Comparison of ENCODE assay signal across 16 cellular contexts in genomic region chr3:123412076-123412475, GRCh38. TPM values are rescaled to one million over a fixed set of nuclear protein-coding genes. Genes with fewer than 3 reads are reported as not detected.
A peak's percentile ranks its signal among the peaks of the same experiment; 100 is the strongest.
DNase-seq lines count a peak whose midpoint lies in the region; ATAC-seq, FAIRE-seq and TF ChIP-seq lines count a peak whose summit lies in the region.
"Had no signal": no experiment of that assay in that cellular context is flagged by ENCODE, and none has a peak within 500 bp of the region (broad histone marks: within the 10 kb centered on the region; RNA-seq: fewer than 3 reads in every experiment).

No MANE protein-coding gene starts in this region.

- 61% methylated on average over 9 of the region's 9 CpGs for WGBS in right cardiac atrium
- WGBS in pancreas, 2 donors: 80 to 85% methylated on average over 9 of the region's 9 CpGs
- WGBS in aorta, 2 donors: 67 to 72% methylated on average over 9 of the region's 9 CpGs

- H3K4me3 ChIP-seq in right cardiac atrium (ENCODE audit: low read length): no peak overlapping the region
- H3K4me3 ChIP-seq in pancreas: no peak overlapping the region
- no peak overlapping the region for H3K4me3 ChIP-seq in aorta (ENCODE audit: low read length in 2 of 2)

- no peak for FAIRE-seq in pancreas (lab: Jason Lieb, UNC)

- intact Hi-C loops in Right ventricle myocardium inferior (cut with DNase I): loop anchor here (2.0 kb wide), 1 partner anchor 37 kb away; the partner anchor contains the start of gene ADCY5
- intact Hi-C loops in Right ventricle myocardium superior (cut with DNase I): loop anchor here (5.0 kb wide), 1 partner anchor 35 kb away; the partner anchor contains the start of gene ADCY5
- intact Hi-C loops in right cardiac atrium (cut with DNase I): no loop called here
- intact Hi-C loops in pancreas (cut with DNase I): no loop called here
- intact Hi-C loops in aorta (cut with DNase I): no loop called here

- H3K9me3 ChIP-seq in right cardiac atrium (ENCODE audit: control insufficient read depth, low read length): no peaks in the 10 kb centered on the region
- H3K9me3 ChIP-seq in pancreas: no peaks in the 10 kb centered on the region
- no peaks in the 10 kb centered on the region for H3K9me3 ChIP-seq in aorta (ENCODE audit: control insufficient read depth, low read length)

- ATAC-seq in Right ventricle myocardium inferior (no peak), Right ventricle myocardium superior (ENCODE audit: poor library complexity) (no peak), right cardiac atrium (peak in 1 of 2 donors; percentile 9), pancreas (no peak), aorta (ENCODE audit: low FRiP score) (no peak), GM18511 (IDR thresholded peaks at IDR 0.05; ENCODE audit: unreplicated experiment) (no peak), HG03039 (IDR thresholded peaks at IDR 0.05; ENCODE audit: unreplicated experiment) (no peak)

- H3K27me3 ChIP-seq in right cardiac atrium (ENCODE audit: control insufficient read depth, insufficient read depth) (no peaks in the 10 kb centered on the region), pancreas (no peaks in the 10 kb centered on the region), aorta (ENCODE audit: control insufficient read depth in 1 of 2, insufficient read depth in 2 of 2, low read length in 1 of 2) (no peaks in the 10 kb centered on the region)

- TF ChIP-seq CTCF in pancreas (IDR thresholded peaks at IDR 0.05): no peak

- H3K27ac ChIP-seq in right cardiac atrium (ENCODE audit: low read length) (peak overlapping the region; percentile 78), pancreas (peak overlapping the region; percentile 22 to 74 (median 48)), aorta (ENCODE audit: low read depth in 1 of 2, low read length in 2 of 2) (peak overlapping the region; percentile 1 to 23)
- H3K27ac ChIP-seq: 22Rv1 had no signal

- no peaks in the 10 kb centered on the region for H3K36me3 ChIP-seq in pancreas
- H3K36me3 ChIP-seq in aorta (ENCODE audit: control insufficient read depth in 1 of 2, insufficient read depth in 2 of 2, low read length in 1 of 2): no peaks in the 10 kb centered on the region

- H3K4me1 ChIP-seq in right cardiac atrium (ENCODE audit: control insufficient read depth, insufficient read depth, low read length): peaks cover 15% of the 10 kb centered on the region
- H3K4me1 ChIP-seq in pancreas: peaks cover 5 to 15% (median 13%) of the 10 kb centered on the region in 3 donors
- peaks cover 0 to 5% of the 10 kb centered on the region in 2 donors for H3K4me1 ChIP-seq in aorta (ENCODE audit: control insufficient read depth in 1 of 2, insufficient read depth in 2 of 2, low read length in 2 of 2)

- DNase-seq in Right ventricle myocardium inferior (ENCODE audit: missing footprints) (peak; percentile 63), Right ventricle myocardium superior (no peak), right cardiac atrium (no peak), pancreas (no peak), aorta (peak; percentile 25 to 43), glomerular visceral epithelial cell (ENCODE audit: extremely low spot score) (no peak)
- DNase-seq: activated CD4-positive, alpha-beta T cell treated with anti-CD3 and anti-CD28 coated beads, Interleukin-2, amount 10 ng/mL, durations not matched to agents 24 days and 14 days; CD4-positive, alpha-beta T cell; GF-D8; NCI-H1930; NCI-H748 treated with DMSO at 0.1 percent for 48 hours; stimulated activated CD4-positive, alpha-beta T cell treated with anti-CD3 and anti-CD28 coated beads, Interleukin-4, amount 100 ng/mL, for 24 hours; stimulated activated naive CD4-positive, alpha-beta T cell treated with Interleukin-2 at 50 U/mL for 16 hours had no signal

RNA-seq across cellular contexts. Expression of gene ADCY5, which starts 36.8 kb away (rescaled TPM):
- total RNA-seq in Right ventricle myocardium inferior (232 TPM), Right ventricle myocardium superior (225 TPM), right cardiac atrium (100 to 1,000 TPM; 125 to 220 (median 210) TPM), pancreas (10 to 100 TPM in 4 of 6 donors, 1 to 10 TPM in 2; 6.0 to 13.4 (median 10.2) TPM), aorta (10 to 100 TPM; 65.5 to 72.7 TPM)
- polyA plus RNA-seq in right cardiac atrium (90.4 TPM), pancreas (1 to 10 TPM; 9.1 TPM), aorta (10 to 100 TPM in 1 of 2 donors, 1 to 10 TPM in 1; 6.6 to 16.3 TPM)
- total RNA-seq: activated CD4-positive, alpha-beta T cell treated with anti-CD3 and anti-CD28 coated beads, Interleukin-2, amount 10 ng/mL, durations not matched to agents 24 days and 14 days; CD4-positive, alpha-beta T cell had no signal

Comparison
In these comparisons a context has a peak if more than half of its experiments do, and no peak if none do; other contexts are left out.
1. DNase-seq: peak in Right ventricle myocardium inferior (single experiment) and aorta (2 of 2); none in Right ventricle myocardium superior (single experiment), right cardiac atrium (0 of 3), pancreas (0 of 6) and glomerular visceral epithelial cell (single experiment).
2. intact Hi-C loops: an anchor here in Right ventricle myocardium inferior (2.0 kb wide) and Right ventricle myocardium superior (5.0 kb wide); none called in right cardiac atrium, pancreas and aorta.
3. H3K27ac ChIP-seq: peak in every context shown above with its lines; median percentile 78 in right cardiac atrium; 48 in pancreas; 12 in aorta.
4. RNA of gene ADCY5, which starts 36.8 kb away (total RNA-seq): 232 TPM in Right ventricle myocardium inferior (single experiment), 225 TPM in Right ventricle myocardium superior (single experiment), 125 to 220 TPM in right cardiac atrium and 65.5 to 72.7 TPM in aorta; 6.0 to 13.4 TPM in pancreas; every median in the first group is over 4 times any median in the second.